1 cellular context compared by ENCODE assay signal in the genomic region with DNA sequence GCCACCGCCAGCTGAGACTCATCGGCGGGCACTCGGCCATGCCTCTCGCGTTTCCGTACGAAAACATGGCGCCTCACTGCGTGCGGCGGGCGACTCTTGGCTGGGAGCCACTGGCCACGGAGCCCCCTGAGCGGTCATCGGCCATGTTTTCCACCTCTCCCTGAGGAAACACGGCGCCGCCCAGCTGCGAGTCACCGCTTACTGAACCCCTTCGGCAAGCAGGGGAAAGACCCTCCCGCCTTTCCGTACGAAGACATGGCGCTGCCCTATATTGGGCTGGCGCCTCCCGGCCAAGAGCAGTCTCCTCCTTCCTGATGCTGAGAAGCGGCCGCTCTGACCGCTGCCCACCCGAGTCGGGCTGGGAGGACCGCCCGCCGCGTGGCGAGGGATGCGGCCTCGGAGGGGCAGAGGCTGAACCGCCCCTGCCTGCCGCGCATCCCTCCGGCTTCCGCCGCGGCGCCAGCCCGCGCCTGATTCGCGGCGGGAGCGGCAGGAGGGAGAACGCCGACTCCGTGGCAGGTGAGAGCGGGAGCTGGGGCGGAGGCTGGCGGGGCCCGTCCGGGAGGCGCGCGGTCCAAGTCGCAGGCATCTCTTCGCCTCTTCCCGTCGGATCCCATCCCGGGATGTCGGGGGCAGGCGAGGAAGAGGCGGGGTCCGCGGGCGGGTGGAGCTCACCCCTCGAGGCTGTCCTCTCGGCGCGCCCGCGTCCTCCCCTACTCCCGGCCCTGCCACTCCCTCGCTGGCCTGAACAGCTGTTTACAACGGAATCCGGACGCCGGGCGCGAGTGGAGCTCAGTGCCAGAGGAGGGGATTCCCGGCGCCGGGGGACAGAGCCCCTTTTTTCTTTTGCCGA.
TF ChIP-seq lines count a peak whose summit lies in the region.

A gene with protein sequence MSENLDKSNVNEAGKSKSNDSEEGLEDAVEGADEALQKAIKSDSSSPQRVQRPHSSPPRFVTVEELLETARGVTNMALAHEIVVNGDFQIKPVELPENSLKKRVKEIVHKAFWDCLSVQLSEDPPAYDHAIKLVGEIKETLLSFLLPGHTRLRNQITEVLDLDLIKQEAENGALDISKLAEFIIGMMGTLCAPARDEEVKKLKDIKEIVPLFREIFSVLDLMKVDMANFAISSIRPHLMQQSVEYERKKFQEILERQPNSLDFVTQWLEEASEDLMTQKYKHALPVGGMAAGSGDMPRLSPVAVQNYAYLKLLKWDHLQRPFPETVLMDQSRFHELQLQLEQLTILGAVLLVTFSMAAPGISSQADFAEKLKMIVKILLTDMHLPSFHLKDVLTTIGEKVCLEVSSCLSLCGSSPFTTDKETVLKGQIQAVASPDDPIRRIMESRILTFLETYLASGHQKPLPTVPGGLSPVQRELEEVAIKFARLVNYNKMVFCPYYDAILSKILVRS (plus strand): TSS at position 299 of the 853 bp plus-strand sequence. CDS start 4,202 bp downstream, outside the sequence.

TF ChIP-seq in HCT116, 20 proteins besides CTCF, POLR2A, EP300 and RAD21 (continued from another document):
- TF ChIP-seq POLR2AphosphoS5 (IDR thresholded peaks at IDR 0.05; ENCODE audit: low read depth, low read length) (peak; percentile 10; the same call in 1 of the 2 replicates), EZH2 (IDR thresholded peaks at IDR 0.05) (no peak), ZNF274 (IDR thresholded peaks at IDR 0.05; ENCODE audit: low read depth, low read length) (no peak)
- TF ChIP-seq, protein P1, sequence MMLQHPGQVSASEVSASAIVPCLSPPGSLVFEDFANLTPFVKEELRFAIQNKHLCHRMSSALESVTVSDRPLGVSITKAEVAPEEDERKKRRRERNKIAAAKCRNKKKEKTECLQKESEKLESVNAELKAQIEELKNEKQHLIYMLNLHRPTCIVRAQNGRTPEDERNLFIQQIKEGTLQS (IDR thresholded peaks at IDR 0.05) = no peak
TF ChIP-seq in HCT116: peak in this region for 7.
